Comparison of ENCODE assay signal across 20 cellular contexts in the genomic region with DNA sequence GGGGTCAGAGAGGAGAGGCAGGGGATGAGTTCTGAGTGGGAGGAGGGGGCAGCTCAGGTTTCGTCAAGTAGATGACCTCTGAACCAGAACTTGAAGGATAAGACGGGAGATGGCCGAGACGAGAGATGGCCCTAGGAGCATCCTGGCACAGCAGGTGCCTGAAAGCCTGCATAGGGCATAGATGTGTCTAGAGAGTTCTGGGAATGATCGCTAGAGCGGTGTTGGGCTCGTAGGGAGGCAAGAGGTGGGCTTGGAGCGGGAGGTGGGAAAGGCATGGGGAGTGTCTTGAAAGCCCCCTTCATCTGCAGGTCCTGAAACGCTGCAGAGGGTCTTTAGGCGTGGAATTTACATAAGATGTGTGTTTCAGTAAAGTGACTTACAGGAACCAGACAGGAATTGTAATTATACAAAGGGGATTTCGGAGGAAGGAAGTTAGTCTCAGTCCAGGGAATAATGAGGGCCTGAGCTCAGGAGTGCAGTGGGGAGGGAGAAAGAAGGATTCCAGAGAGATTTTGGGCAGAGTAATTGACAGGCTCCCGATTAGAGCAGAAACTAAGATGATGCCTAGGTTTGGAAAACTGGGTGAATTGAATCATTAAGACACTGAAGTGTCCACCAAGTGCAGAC. TPM values are rescaled to one million over a fixed set of nuclear protein-coding genes. Genes with fewer than 3 reads are reported as not detected.
DNase-seq lines count a peak whose midpoint lies in the region; ATAC-seq and TF ChIP-seq lines count a peak whose summit lies in the region.
"Had no signal": no experiment of that assay in that cellular context is flagged by ENCODE, and none has a peak within 500 bp of the region (broad histone marks: within the 10 kb centered on the region; RNA-seq: fewer than 3 reads in every experiment).

No MANE protein-coding gene starts in this region.

- CTCF ChIA-PET in MCF 10A (lab: Yijun Ruan, JAX): interaction anchor here (0.7 to 1.7 kb wide), 3 partner anchors 9 to 345 kb away, joined by 3 to 4 read pairs (median 3); no protein-coding TSS in a partner anchor
- CTCF ChIA-PET in mammary epithelial cell (lab: Charles Lee; ENCODE audit: low non-redundant PET): no interaction called here

- no peaks in the 10 kb centered on the region for H3K79me2 ChIP-seq in mammary epithelial cell (ENCODE audit: insufficient read depth, low read length)

- H3K9me3 Mint-ChIP-seq in MCF 10A (ENCODE audit: unreplicated experiment): no peaks in the 10 kb centered on the region

- dilution Hi-C loops in mammary epithelial cell (cut with HindIII; ENCODE audit: low sequenced_read_pairs): no loop called here

- POLR2A ChIA-PET in MCF 10A (lab: Yijun Ruan, JAX): interaction anchor here (1.2 to 1.5 kb wide), 2 partner anchors 32 to 88 kb away, joined by 4 read pairs; partner anchors contain the start of genes CDC45 and UFD1

- H3K36me3 ChIP-seq in mammary epithelial cell (ENCODE audit: insufficient read depth, low read length) (no peaks in the 10 kb centered on the region), upper lobe of left lung (no peaks in the 10 kb centered on the region)

- no peak overlapping the region for H3K9ac ChIP-seq in mammary epithelial cell (ENCODE audit: insufficient read depth, low read length)
- H3K9ac ChIP-seq: KMS-11 had no signal

- no peak overlapping the region for H3K27ac ChIP-seq in mammary epithelial cell (ENCODE audit: insufficient read depth, low read depth, low read length)
- H3K27ac ChIP-seq in upper lobe of left lung: peak overlapping the region; percentile 43 to 78 (median 53)
- H3K27ac ChIP-seq: 22Rv1, C4-2B, KMS-11 had no signal

- 94% methylated on average over 12 of the region's 12 CpGs for WGBS in mammary epithelial cell (ENCODE audit: low coverage, missing lambda C conversion rate)
- 75 to 81% methylated on average over 12 of the region's 12 CpGs for WGBS in upper lobe of left lung, 2 donors

- H3K27ac Mint-ChIP-seq in MCF 10A (ENCODE audit: low read depth, unreplicated experiment): peak overlapping the region; percentile 70

- H2AFZ ChIP-seq in mammary epithelial cell (ENCODE audit: low read depth, low read length): no peak overlapping the region

- ATAC-seq in upper lobe of left lung (ENCODE audit: low FRiP score in 2 of 2) (no peak), GM19455 (IDR thresholded peaks at IDR 0.05; ENCODE audit: unreplicated experiment) (no peak)
- ATAC-seq: HepG2, Panc1 had no signal

- DNase-seq in MCF 10A (ENCODE audit: unreplicated experiment): no peak
- DNase-seq in mammary epithelial cell: no peak
- peak; percentile 72 for DNase-seq in dermis blood vessel endothelial cell
- peak; percentile 43 to 67 for DNase-seq in lung microvascular endothelial cell (ENCODE audit: low read depth in 2 of 2)
- DNase-seq in upper lobe of left lung: no peak
- DNase-seq in NCI-H526 treated with DMSO at 0.1 percent for 48 hours (lab: John Stamatoyannopoulos, UW): no peak
- no peak for DNase-seq in COR-L47 (lab: John Stamatoyannopoulos, UW)
- DNase-seq: AML-193, DMS79 treated with DMSO at 0.1 percent for 48 hours, NCI-H1436, NCI-H2029, NCI-H345, NCI-H524 treated with DMSO at 0.1 percent for 48 hours had no signal

- H3K27me3 ChIP-seq in mammary epithelial cell (ENCODE audit: insufficient read depth, low read length) (no peaks in the 10 kb centered on the region), upper lobe of left lung (no peaks in the 10 kb centered on the region)

- no peaks in the 10 kb centered on the region for H3K36me3 Mint-ChIP-seq in MCF 10A (ENCODE audit: insufficient read depth, unreplicated experiment)

- TF ChIP-seq POLR2A in upper lobe of left lung (IDR thresholded peaks at IDR 0.05): no peak

- peaks cover 41% of the 10 kb centered on the region for H3K4me1 Mint-ChIP-seq in MCF 10A (ENCODE audit: insufficient read depth, unreplicated experiment)

- H3K4me3 Mint-ChIP-seq in MCF 10A (ENCODE audit: unreplicated experiment): no peak overlapping the region

- in situ Hi-C loops in mammary epithelial cell (cut with MboI; ENCODE audit: low sequenced_read_pairs in 2 of 2): no loop called here

- no peak overlapping the region for H3K4me2 ChIP-seq in mammary epithelial cell (ENCODE audit: insufficient read depth, low read depth, low read length)
- H3K4me2 ChIP-seq: KMS-11 had no signal

- BruUV-seq in MCF 10A (replicated peaks; lab: Mats Ljungman, UMichigan): no TSS peak
- BruUV-seq in mammary epithelial cell (replicated peaks; lab: Mats Ljungman, UMichigan): no TSS peak

- TF ChIP-seq EP300 in upper lobe of left lung (IDR thresholded peaks at IDR 0.05): no peak

- intact Hi-C loops in MCF 10A (cut with micrococcal nuclease): no loop called here
- intact Hi-C loops in mammary epithelial cell (cut with micrococcal nuclease): loop anchor here (5.0 kb wide), 1 partner anchor 55 kb away; no protein-coding TSS in a partner anchor

- H3K4me3 ChIP-seq in mammary epithelial cell (replicated peaks in 1 of 3; ENCODE audit: insufficient read depth in 1 of 3, low read depth in 2 of 3, low read length in 3 of 3) (no peak overlapping the region), upper lobe of left lung (no peak overlapping the region)

- no peaks in the 10 kb centered on the region for H3K27me3 Mint-ChIP-seq in MCF 10A (ENCODE audit: insufficient read depth, unreplicated experiment)

- H3K9me3 ChIP-seq in mammary epithelial cell (replicated peaks; ENCODE audit: insufficient read depth, low read length) (no peaks in the 10 kb centered on the region), upper lobe of left lung (no peaks in the 10 kb centered on the region)

- H4K20me1 ChIP-seq in mammary epithelial cell (ENCODE audit: insufficient read depth, low read length): no peaks in the 10 kb centered on the region

- peaks cover 36% of the 10 kb centered on the region for H3K4me1 ChIP-seq in mammary epithelial cell (ENCODE audit: insufficient read depth, low read length)
- H3K4me1 ChIP-seq in upper lobe of left lung: peaks cover 0 to 29% (median 13%) of the 10 kb centered on the region in 4 donors

- TF ChIP-seq CTCF in MCF 10A (IDR thresholded peaks at IDR 0.05; ENCODE audit: unreplicated experiment): no peak
- TF ChIP-seq CTCF in mammary epithelial cell (conservative IDR thresholded peaks at IDR 0.05 in 1 of 2, IDR thresholded peaks at IDR 0.05 in 1 of 2; ENCODE audit: extremely low read depth in 1 of 2, insufficient read depth in 1 of 2, low read depth in 1 of 2, low read length in 2 of 2): no peak
- no peak for TF ChIP-seq CTCF in upper lobe of left lung (IDR thresholded peaks at IDR 0.05)

RNA-seq across cellular contexts. Expression of gene CLDN5, which starts 43.3 kb away (rescaled TPM):
- total RNA-seq in MCF 10A (2022) (not detected in 2 replicates), mammary epithelial cell (not detected), dermis blood vessel endothelial cell (1,341 and 2,150 TPM in 2 replicates), lung microvascular endothelial cell (533 and 904 TPM in 2 replicates), upper lobe of left lung (100 to 1,000 TPM in 5 of 6 donors, 10 to 100 TPM in 1; 70.2 to 726 (median 229) TPM)
- polyA plus RNA-seq in mammary epithelial cell: 0.03 TPM
- polyA minus RNA-seq in mammary epithelial cell: not detected
- total RNA-seq: HepG2, M059J had no signal
- polyA plus RNA-seq: HepG2 had no signal

Comparison
In these comparisons a context has a peak if more than half of its experiments do, and no peak if none do; other contexts are left out.
1. DNase-seq: peak in dermis blood vessel endothelial cell (single experiment) and lung microvascular endothelial cell (2 of 2); none in MCF 10A (single experiment), mammary epithelial cell (single experiment), upper lobe of left lung (0 of 2), NCI-H526 treated with DMSO at 0.1 percent for 48 hours (single experiment) and COR-L47 (single experiment).
2. RNA of gene CLDN5, which starts 43.3 kb away (total RNA-seq): 1,341 to 2,150 TPM in dermis blood vessel endothelial cell, 533 to 904 TPM in lung microvascular endothelial cell and 70.2 to 726 TPM in upper lobe of left lung; not detected in MCF 10A and not detected in mammary epithelial cell; every median in the first group is over 10 times any median in the second.